ENCODE assay signal across 8 cellular contexts in genomic region chr1:7962636-7963377, GRCh38. TPM values are rescaled to one million over a fixed set of nuclear protein-coding genes. Genes with fewer than 3 reads are reported as not detected.
DNase-seq lines count a peak whose midpoint lies in the region; ATAC-seq and TF ChIP-seq lines count a peak whose summit lies in the region.

No MANE protein-coding gene starts in this region.

- H3K4me3 Mint-ChIP-seq in CD14-positive monocyte (no peak overlapping the region), natural killer cell (peak overlapping the region; percentile 98)

- H3K27ac Mint-ChIP-seq in CD14-positive monocyte (peak overlapping the region in 6 of 7 donors; percentile 63 to 99 (median 96)), natural killer cell (peak overlapping the region; percentile 98)

- peaks cover 43 to 49% of the 10 kb centered on the region in 2 donors for H3K36me3 Mint-ChIP-seq in CD14-positive monocyte
- H3K36me3 Mint-ChIP-seq in natural killer cell = no peaks in the 10 kb centered on the region

- peaks cover 49% of the 10 kb centered on the region for H3K36me3 ChIP-seq in KOPT-K1 (ENCODE audit: insufficient read depth, low read length)

- no peaks in the 10 kb centered on the region for H3K9me3 ChIP-seq in KOPT-K1 (ENCODE audit: insufficient read depth, low read length, poor library complexity, severe bottlenecking)

- DNase-seq in CD14-positive monocyte (ENCODE audit: low spot score) = no peak
- no peak for DNase-seq in cardiac fibroblast (ENCODE audit: low read depth in 2 of 2)
- no peak for DNase-seq in natural killer cell
- DNase-seq in foreskin keratinocyte = no peak
- DNase-seq in activated CD4-positive, alpha-beta T cell treated with anti-CD3 and anti-CD28 coated beads, Interleukin-2, amount 50 U/mL, for 1 hour = no peak
- no peak for DNase-seq in NCI-H446 (lab: John Stamatoyannopoulos, UW)

- H3K4me3 ChIP-seq in cardiac fibroblast (replicated peaks in 1 of 2; ENCODE audit: low read depth in 2 of 2, low read length in 2 of 2) = peak overlapping the region; percentile 71 to 82

- H3K4me1 Mint-ChIP-seq in CD14-positive monocyte (peaks cover 22% of the 10 kb centered on the region), natural killer cell (peaks cover 36 to 41% of the 10 kb centered on the region in 2 donors)

- no peak for ATAC-seq in natural killer cell
- ATAC-seq in foreskin keratinocyte = no peak
- no peak for ATAC-seq in GM19463 (IDR thresholded peaks at IDR 0.05; ENCODE audit: unreplicated experiment)

- intact Hi-C loops in CD14-positive monocyte (cut with micrococcal nuclease) (loop anchor here (5.0 to 10.0 kb wide), 2 partner anchors 181 to 188 kb away; partner anchors contain the start of genes PER3 (in 1 of the 2) and VAMP3 (in 1 of the 2)), natural killer cell (cut with micrococcal nuclease) (loop anchor here (5.0 kb wide), 2 partner anchors 46 to 61 kb away; no protein-coding TSS in a partner anchor)

- peak overlapping the region; percentile 78 for H3K27ac ChIP-seq in KOPT-K1 (ENCODE audit: low read depth, low read length, poor library complexity, severe bottlenecking)
- H3K27ac ChIP-seq in foreskin keratinocyte = no peak overlapping the region

- H3K27me3 ChIP-seq in foreskin keratinocyte = no peaks in the 10 kb centered on the region

- peaks cover 7% of the 10 kb centered on the region for H3K4me1 ChIP-seq in foreskin keratinocyte

- H3K27me3 Mint-ChIP-seq in CD14-positive monocyte (ENCODE audit: low read depth in 3 of 3) (peaks cover 0 to 1% (median 0%) of the 10 kb centered on the region in 3 donors), natural killer cell (ENCODE audit: low read depth in 2 of 2) (no peaks in the 10 kb centered on the region)

- H3K9me3 Mint-ChIP-seq in CD14-positive monocyte = peaks cover 0 to 2% (median 0%) of the 10 kb centered on the region in 7 donors
- no peaks in the 10 kb centered on the region for H3K9me3 Mint-ChIP-seq in natural killer cell

- TF ChIP-seq CTCF in CD14-positive monocyte (IDR thresholded peaks at IDR 0.05) (no peak), cardiac fibroblast (IDR thresholded peaks at IDR 0.05; ENCODE audit: low read depth, low read length) (no peak), natural killer cell (IDR thresholded peaks at IDR 0.05) (no peak), foreskin keratinocyte (conservative IDR thresholded peaks at IDR 0.05) (no peak)

RNA-seq across cellular contexts. Expression of gene PARK7, which starts 1.3 kb away (rescaled TPM):
- 100 to 1,000 TPM; 353 to 391 TPM for polyA plus RNA-seq in CD14-positive monocyte
- 100 to 1,000 TPM; 120 to 127 (median 127) TPM for total RNA-seq in natural killer cell
- total RNA-seq in foreskin keratinocyte = 205 and 269 TPM in 2 replicates
- 436 and 503 TPM in 2 replicates for polyA plus RNA-seq in foreskin keratinocyte

RNA-seq across cellular contexts. Expression of gene TNFRSF9, which starts 22.2 kb away (rescaled TPM):
- polyA plus RNA-seq in CD14-positive monocyte (1 to 10 TPM; 1.1 to 2.6 TPM), foreskin keratinocyte (0.01 TPM in 1 of 2 replicates, not detected in the other)
- total RNA-seq in natural killer cell (1 to 10 TPM; 2.6 to 6.4 (median 4.2) TPM), foreskin keratinocyte (0.07 and 0.14 TPM in 2 replicates)
